ENCODE assay signal across 18 cellular contexts in genomic region chr20:44157061-44157460, GRCh38. TPM values are rescaled to one million over a fixed set of nuclear protein-coding genes. Genes with fewer than 3 reads are reported as not detected.
A peak's percentile ranks its signal among the peaks of the same experiment; 100 is the strongest.
DNase-seq lines count a peak whose midpoint lies in the region; ATAC-seq, FAIRE-seq and TF ChIP-seq lines count a peak whose summit lies in the region.
"Had no signal": no experiment of that assay in that cellular context is flagged by ENCODE, and none has a peak within 500 bp of the region (broad histone marks: within the 10 kb centered on the region; RNA-seq: fewer than 3 reads in every experiment).

No MANE protein-coding gene starts in this region.

- TF ChIP-seq EP300 in HepG2 (IDR thresholded peaks at IDR 0.05; ENCODE audit: low read depth in 2 of 2, low read length in 2 of 2) (no peak), HepG2 (CRISPR knock-in tag; IDR thresholded peaks at IDR 0.05; ENCODE audit: borderline replicate concordance) (no peak)

- H3K9me3 Mint-ChIP-seq in activated CD4-positive, alpha-beta memory T cell treated with anti-CD3 and anti-CD28 coated beads for 36 hours: peaks cover 2% of the 10 kb centered on the region

- H3K27ac Mint-ChIP-seq in activated CD4-positive, alpha-beta memory T cell treated with anti-CD3 and anti-CD28 coated beads for 36 hours: no peak overlapping the region

- peaks cover 10% of the 10 kb centered on the region for H3K4me1 Mint-ChIP-seq in activated CD4-positive, alpha-beta memory T cell treated with anti-CD3 and anti-CD28 coated beads for 36 hours (ENCODE audit: low read depth)

- no peak for FAIRE-seq in HepG2 (lab: Jason Lieb, UNC)

- H3K4me3 ChIP-seq in HepG2 (replicated peaks in 1 of 3; ENCODE audit: insufficient read depth in 1 of 3, low read depth in 2 of 3, low read length in 3 of 3): no peak overlapping the region
- no peak overlapping the region for H3K4me3 ChIP-seq in right lobe of liver
- H3K4me3 ChIP-seq in gastrocnemius medialis: no peak overlapping the region
- H3K4me3 ChIP-seq: Peyer's patch had no signal

- 22% methylated on average over 5 of the region's 5 CpGs for WGBS in HepG2 (ENCODE audit: low lambda C conversion rate)
- 70% methylated on average over 4 of the region's 5 CpGs for WGBS in right lobe of liver (ENCODE audit: insufficient coverage, low coverage, low lambda C conversion rate, missing lambda C conversion rate)

- H3K4me1 ChIP-seq in HepG2 (ENCODE audit: insufficient read depth, low read length) (no peaks in the 10 kb centered on the region), right lobe of liver (no peaks in the 10 kb centered on the region), gastrocnemius medialis (peaks cover 55 to 57% of the 10 kb centered on the region in 2 donors)
- H3K4me1 ChIP-seq: Peyer's patch had no signal

- H3K9ac ChIP-seq in HepG2 (ENCODE audit: insufficient read depth, low read depth, low read length): no peak overlapping the region
- H3K9ac ChIP-seq: KMS-11 had no signal

- TF ChIP-seq RAD21 in HepG2 (CRISPR knock-in tag; IDR thresholded peaks at IDR 0.05): no peak

- H3K79me2 ChIP-seq in HepG2 (ENCODE audit: insufficient read depth, low read length): no peaks in the 10 kb centered on the region

- H2AFZ ChIP-seq in HepG2 (ENCODE audit: low read length): no peak overlapping the region

- H3K9me3 ChIP-seq in HepG2 (ENCODE audit: low read length) (no peaks in the 10 kb centered on the region), right lobe of liver (no peaks in the 10 kb centered on the region), gastrocnemius medialis (no peaks in the 10 kb centered on the region)
- H3K9me3 ChIP-seq: Peyer's patch had no signal

- TF ChIP-seq CTCF in HepG2 (CRISPR knock-in tag; IDR thresholded peaks at IDR 0.05) (no peak), right lobe of liver (IDR thresholded peaks at IDR 0.05) (no peak), gastrocnemius medialis (IDR thresholded peaks at IDR 0.05 in 4 of 5, conservative IDR thresholded peaks at IDR 0.05 in 1 of 5) (no peak)

- H3K27ac ChIP-seq in HepG2 (ENCODE audit: extremely low read length, insufficient read depth, low read length) (no peak overlapping the region), right lobe of liver (no peak overlapping the region), gastrocnemius medialis (peak overlapping the region; percentile 60 to 93 (median 82))
- H3K27ac ChIP-seq: KMS-11, Peyer's patch had no signal

- H3K27me3 ChIP-seq in HepG2 (ENCODE audit: control insufficient read depth in 1 of 2, insufficient read depth in 2 of 2, low read length in 2 of 2): peaks cover 2 to 20% of the 10 kb centered on the region in 2 experiments; a peak in 3 of 5 replicates
- H3K27me3 ChIP-seq in right lobe of liver: no peaks in the 10 kb centered on the region
- H3K27me3 ChIP-seq in gastrocnemius medialis: no peaks in the 10 kb centered on the region
- H3K27me3 ChIP-seq: Peyer's patch had no signal

- DNase-seq in HepG2 (ENCODE audit: low spot score) (no peak), right lobe of liver (no peak), left ventricle myocardium superior (no peak), gastrocnemius medialis (peak in 1 of 2 donors; percentile 8)
- no peak for DNase-seq in activated CD4-positive, alpha-beta memory T cell treated with anti-CD3 and anti-CD28 coated beads for 36 hours
- DNase-seq: ACHN, AML-193, COR-L47, GOT3, NCI-H1436, NCI-H2081 treated with DMSO at 0.1 percent for 48 hours, NCI-H510A treated with DMSO at 0.1 percent for 48 hours, Peyer's patch, SHP77 had no signal

- in situ Hi-C loops in HepG2 (cut with HindIII; ENCODE audit: extremely low pct_ligation_motif_present, low pct_unique_long_range_greater_than_20kb): no loop called here
- in situ Hi-C loops in gastrocnemius medialis (cut with MboI; ENCODE audit: low sequenced_read_pairs in 4 of 4): no loop called here

- H3K4me2 ChIP-seq in HepG2 (ENCODE audit: low read depth, low read length): no peak overlapping the region
- H3K4me2 ChIP-seq: KMS-11 had no signal

- TF ChIP-seq POLR2A in HepG2 (IDR thresholded peaks at IDR 0.05; ENCODE audit: insufficient read depth in 1 of 2, low read depth in 2 of 2, low read length in 2 of 2) (no peak), right lobe of liver (IDR thresholded peaks at IDR 0.05) (no peak), gastrocnemius medialis (IDR thresholded peaks at IDR 0.05) (no peak)

- H4K20me1 ChIP-seq in HepG2 (ENCODE audit: insufficient read depth, low read length): no peaks in the 10 kb centered on the region

- POLR2A ChIA-PET in HepG2 (lab: Yijun Ruan, JAX): no interaction called here
- POLR2A ChIA-PET in activated CD4-positive, alpha-beta memory T cell treated with anti-CD3 and anti-CD28 coated beads for 36 hours (lab: Charles Lee): no interaction called here

- H3K4me3 Mint-ChIP-seq in activated CD4-positive, alpha-beta memory T cell treated with anti-CD3 and anti-CD28 coated beads for 36 hours: no peak overlapping the region

- H3K36me3 ChIP-seq in HepG2 (replicated peaks in 1 of 2; ENCODE audit: control insufficient read depth in 1 of 2, insufficient read depth in 2 of 2, low read length in 2 of 2): no peaks in the 10 kb centered on the region
- no peaks in the 10 kb centered on the region for H3K36me3 ChIP-seq in right lobe of liver
- H3K36me3 ChIP-seq in gastrocnemius medialis: no peaks in the 10 kb centered on the region
- H3K36me3 ChIP-seq: Peyer's patch had no signal

- no peaks in the 10 kb centered on the region for H3K36me3 Mint-ChIP-seq in activated CD4-positive, alpha-beta memory T cell treated with anti-CD3 and anti-CD28 coated beads for 36 hours

- ATAC-seq in HepG2: no peak
- ATAC-seq in right lobe of liver: no peak
- peak; percentile 9 for ATAC-seq in left ventricle myocardium superior
- no peak for ATAC-seq in gastrocnemius medialis
- no peak for ATAC-seq in HG03378 (IDR thresholded peaks at IDR 0.05; ENCODE audit: unreplicated experiment)
- no peak for ATAC-seq in HG03521 (IDR thresholded peaks at IDR 0.05; ENCODE audit: unreplicated experiment)
- no peak for ATAC-seq in GM18909 (IDR thresholded peaks at IDR 0.05; ENCODE audit: poor library complexity, unreplicated experiment)

- BruUV-seq in HepG2 (replicated peaks; lab: Mats Ljungman, UMichigan): no TSS peak

- intact Hi-C loops in HepG2 (cut with micrococcal nuclease; ENCODE audit: unreplicated experiment) (no loop called here), right lobe of liver (cut with DNase I) (no loop called here), left ventricle myocardium superior (cut with micrococcal nuclease) (no loop called here), gastrocnemius medialis (cut with DNase I; ENCODE audit: low total_unique reads) (no loop called here)
- intact Hi-C loops in activated CD4-positive, alpha-beta memory T cell treated with anti-CD3 and anti-CD28 coated beads for 36 hours (cut with micrococcal nuclease): no loop called here

- CTCF ChIA-PET in HepG2 (lab: Yijun Ruan, JAX; ENCODE audit: low intra/inter-chr PET ratio, low total read pairs): no interaction called here
- CTCF ChIA-PET in activated CD4-positive, alpha-beta memory T cell treated with anti-CD3 and anti-CD28 coated beads for 36 hours (lab: Charles Lee): no interaction called here

- peaks cover 16% of the 10 kb centered on the region for H3K27me3 Mint-ChIP-seq in activated CD4-positive, alpha-beta memory T cell treated with anti-CD3 and anti-CD28 coated beads for 36 hours

RNA-seq across cellular contexts. Expression of gene JPH2, which starts 29.9 kb away (rescaled TPM):
- total RNA-seq in HepG2 (2016; rRNA removed; fragmentation: Illumina TruSeq; extraction: Trizol): not detected in 2 replicates
- total RNA-seq in HepG2 (2016; cell fraction: cytosol; rRNA removed; fragmentation: Illumina TruSeq; extraction: Trizol; ENCODE audit: low read depth): not detected in 2 replicates
- not detected in 2 replicates for total RNA-seq in HepG2 (2016; cell fraction: insoluble cytoplasmic fraction; rRNA removed; fragmentation: Illumina TruSeq; extraction: Trizol)
- total RNA-seq in HepG2 (2016; cell fraction: membrane; rRNA removed; fragmentation: Illumina TruSeq; extraction: Trizol): not detected in 2 replicates
- not detected in 2 replicates for total RNA-seq in HepG2 (2016; cell fraction: nucleus; rRNA removed; fragmentation: Illumina TruSeq; extraction: Trizol)
- polyA plus RNA-seq in HepG2 (2011; rRNA removed): 0.42 and 0.61 TPM in 2 replicates
- 0.23 and 0.32 TPM in 2 replicates for polyA plus RNA-seq in HepG2 (2011; cell fraction: cytosol; rRNA removed)
- 2.7 and 2.9 TPM in 2 replicates for polyA plus RNA-seq in HepG2 (2011; cell fraction: nucleus; rRNA removed)
- polyA plus RNA-seq in HepG2 (2012): 0.52 and 1.4 TPM in 2 replicates
- not detected in 2 replicates for polyA plus RNA-seq in HepG2 (2016; cell fraction: cytosol; fragmentation: Illumina TruSeq; extraction: Trizol; ENCODE audit: low read depth)
- not detected in 2 replicates for polyA plus RNA-seq in HepG2 (2016; cell fraction: insoluble cytoplasmic fraction; fragmentation: Illumina TruSeq; extraction: Trizol; ENCODE audit: low read depth)
- polyA plus RNA-seq in HepG2 (2016; cell fraction: membrane; fragmentation: Illumina TruSeq; extraction: Trizol; ENCODE audit: low read depth): not detected in 2 replicates
- not detected in 2 replicates for polyA plus RNA-seq in HepG2 (2016; cell fraction: nucleus; fragmentation: Illumina TruSeq; extraction: Trizol; ENCODE audit: insufficient read depth, low read depth)
- polyA minus RNA-seq in HepG2 (2011; rRNA and poly(A)+ RNA removed; ENCODE audit: low replicate concordance): 1.1 and 9.5 TPM in 2 replicates
- 0.30 TPM in 1 of 2 replicates, not detected in the other for polyA minus RNA-seq in HepG2 (2011; cell fraction: cytosol; rRNA and poly(A)+ RNA removed)
- polyA minus RNA-seq in HepG2 (2011; cell fraction: nucleus; rRNA and poly(A)+ RNA removed): 3.7 and 4.5 TPM in 2 replicates
- under 1 TPM in 5 of 6 experiments, not detected in 1; 0.09 to 0.31 (median 0.10) TPM for total RNA-seq in right lobe of liver
- 182 TPM for total RNA-seq in left ventricle myocardium superior
- total RNA-seq in gastrocnemius medialis: 10 to 100 TPM; 18.3 to 86.6 (median 38.0) TPM
- total RNA-seq in activated CD4-positive, alpha-beta memory T cell treated with anti-CD3 and anti-CD28 coated beads for 36 hours: not detected

RNA-seq across cellular contexts. Expression of gene OSER1, which starts 53.5 kb away (rescaled TPM):
- total RNA-seq in HepG2 (2016; rRNA removed; fragmentation: Illumina TruSeq; extraction: Trizol) (71.2 and 92.8 TPM in 2 replicates), right lobe of liver (10 to 100 TPM; 13.0 to 20.4 (median 17.3) TPM), left ventricle myocardium superior (35.2 TPM), gastrocnemius medialis (100 to 1,000 TPM in 1 of 4 donors, 10 to 100 TPM in 3; 73.0 to 114 (median 94.5) TPM)
- 47.2 and 53.9 TPM in 2 replicates for total RNA-seq in HepG2 (2016; cell fraction: cytosol; rRNA removed; fragmentation: Illumina TruSeq; extraction: Trizol; ENCODE audit: low read depth)
- total RNA-seq in HepG2 (2016; cell fraction: insoluble cytoplasmic fraction; rRNA removed; fragmentation: Illumina TruSeq; extraction: Trizol): 68.4 and 97.8 TPM in 2 replicates
- total RNA-seq in HepG2 (2016; cell fraction: membrane; rRNA removed; fragmentation: Illumina TruSeq; extraction: Trizol): 55.7 and 63.5 TPM in 2 replicates
- total RNA-seq in HepG2 (2016; cell fraction: nucleus; rRNA removed; fragmentation: Illumina TruSeq; extraction: Trizol): 43.8 and 44.3 TPM in 2 replicates
- polyA plus RNA-seq in HepG2 (2011; rRNA removed): 67.0 and 71.5 TPM in 2 replicates
- polyA plus RNA-seq in HepG2 (2011; cell fraction: cytosol; rRNA removed): 45.9 and 56.3 TPM in 2 replicates
- polyA plus RNA-seq in HepG2 (2011; cell fraction: nucleus; rRNA removed): 61.9 and 63.0 TPM in 2 replicates
- 47.9 and 61.6 TPM in 2 replicates for polyA plus RNA-seq in HepG2 (2012)
- polyA plus RNA-seq in HepG2 (2016; cell fraction: cytosol; fragmentation: Illumina TruSeq; extraction: Trizol; ENCODE audit: low read depth): 20.0 and 20.3 TPM in 2 replicates
- 76.4 and 82.6 TPM in 2 replicates for polyA plus RNA-seq in HepG2 (2016; cell fraction: insoluble cytoplasmic fraction; fragmentation: Illumina TruSeq; extraction: Trizol; ENCODE audit: low read depth)
- polyA plus RNA-seq in HepG2 (2016; cell fraction: membrane; fragmentation: Illumina TruSeq; extraction: Trizol; ENCODE audit: low read depth): 22.2 and 23.0 TPM in 2 replicates
- 77.5 and 79.8 TPM in 2 replicates for polyA plus RNA-seq in HepG2 (2016; cell fraction: nucleus; fragmentation: Illumina TruSeq; extraction: Trizol; ENCODE audit: insufficient read depth, low read depth)
- polyA minus RNA-seq in HepG2 (2011; rRNA and poly(A)+ RNA removed; ENCODE audit: low replicate concordance): 42.9 and 49.7 TPM in 2 replicates
- 32.4 and 37.8 TPM in 2 replicates for polyA minus RNA-seq in HepG2 (2011; cell fraction: cytosol; rRNA and poly(A)+ RNA removed)
- 18.4 and 28.8 TPM in 2 replicates for polyA minus RNA-seq in HepG2 (2011; cell fraction: nucleus; rRNA and poly(A)+ RNA removed)
- 10 to 100 TPM; 23.4 to 24.2 TPM for total RNA-seq in activated CD4-positive, alpha-beta memory T cell treated with anti-CD3 and anti-CD28 coated beads for 36 hours

Comparison
In these comparisons a context has a peak if more than half of its experiments do, and no peak if none do; other contexts are left out.
1. H3K27ac ChIP-seq: peak in gastrocnemius medialis (4 of 4); none in HepG2 (single experiment) and right lobe of liver (0 of 3).
2. RNA of gene JPH2, which starts 29.9 kb away (total RNA-seq): 182 TPM in left ventricle myocardium superior (single experiment) and 18.3 to 86.6 TPM in gastrocnemius medialis; 0.09 to 0.31 TPM in right lobe of liver, not detected in activated CD4-positive, alpha-beta memory T cell treated with anti-CD3 and anti-CD28 coated beads for 36 hours and not detected in HepG2; every median in the first group is over 10 times any median in the second.